In genomic region chr12:75390899-75391538, GRCh38 we compare ENCODE assay signal across 9 cellular contexts. TPM values are rescaled to one million over a fixed set of nuclear protein-coding genes. Genes with fewer than 3 reads are reported as not detected.
DNase-seq lines count a peak whose midpoint lies in the region; ATAC-seq and TF ChIP-seq lines count a peak whose summit lies in the region.
"Had no signal": no experiment of that assay in that cellular context is flagged by ENCODE, and none has a peak within 500 bp of the region (broad histone marks: within the 10 kb centered on the region; RNA-seq: fewer than 3 reads in every experiment).

Gene GLIPR1L2, plus strand, starts transcription at chr12:75391089. Its CDS starts 28 bp downstream, at chr12:75391117.

- H3K27ac ChIP-seq in coronary artery: peak within 1 kb of the TSS; percentile 88 to 96

- H3K9me3 Mint-ChIP-seq in activated CD4-positive, alpha-beta T cell treated with anti-CD3 and anti-CD28 coated beads, Interleukin-2, amount 10 ng/mL, durations not matched to agents 24 days and 14 days: peaks cover 3% of the 10 kb centered on the region

- peak within 1 kb of the TSS; percentile 79 for H3K4me3 ChIP-seq in coronary artery

- intact Hi-C loops in activated CD4-positive, alpha-beta T cell treated with anti-CD3 and anti-CD28 coated beads, Interleukin-2, amount 10 ng/mL, durations not matched to agents 24 days and 14 days (cut with micrococcal nuclease): loop anchor here (1.0 to 10.0 kb wide), 8 partner anchors 56 to 1164 kb away; partner anchors contain the start of genes GLIPR1L1, KRR1, OSBPL8 and PHLDA1
- intact Hi-C loops in left colon (cut with DNase I, micrococcal nuclease): loop anchor here in 1 of 2 donors (10.0 kb wide), 1 partner anchor 114 kb away; no protein-coding TSS in a partner anchor

- no peaks in the 10 kb centered on the region for H3K36me3 Mint-ChIP-seq in activated CD4-positive, alpha-beta T cell treated with anti-CD3 and anti-CD28 coated beads, Interleukin-2, amount 10 ng/mL, durations not matched to agents 24 days and 14 days (ENCODE audit: low read depth)

- DNase-seq in AML-193 (lab: John Stamatoyannopoulos, UW) (peak; percentile 89 to 93), NCI-H460 (ENCODE audit: extremely low read depth, low read depth) (peak; percentile 98), coronary artery (ENCODE audit: low spot score) (peak; percentile 96), left colon (peak; percentile 92 to 94)
- DNase-seq in activated CD4-positive, alpha-beta T cell treated with anti-CD3 and anti-CD28 coated beads, Interleukin-2, amount 10 ng/mL, durations not matched to agents 24 days and 14 days: peak; percentile 95
- DNase-seq in stimulated activated CD4-positive, alpha-beta T cell treated with anti-CD3 and anti-CD28 coated beads, Interleukin-1b, Interleukin-23, amount 100 ng/mL, for 4 hours (ENCODE audit: low read depth in 2 of 2): peak; percentile 75 to 83

- H3K27me3 Mint-ChIP-seq in activated CD4-positive, alpha-beta T cell treated with anti-CD3 and anti-CD28 coated beads, Interleukin-2, amount 10 ng/mL, durations not matched to agents 24 days and 14 days: peaks cover 3% of the 10 kb centered on the region

- peak within 1 kb of the TSS; percentile 92 for H3K27ac Mint-ChIP-seq in activated CD4-positive, alpha-beta T cell treated with anti-CD3 and anti-CD28 coated beads, Interleukin-2, amount 10 ng/mL, durations not matched to agents 24 days and 14 days

- peak; percentile 94 for ATAC-seq in GM19043 (IDR thresholded peaks at IDR 0.05; ENCODE audit: low read depth, unreplicated experiment)
- peak; percentile 95 for ATAC-seq in HG03378 (IDR thresholded peaks at IDR 0.05; ENCODE audit: unreplicated experiment)
- peak; percentile 100 for ATAC-seq in left colon

- H3K4me1 Mint-ChIP-seq in activated CD4-positive, alpha-beta T cell treated with anti-CD3 and anti-CD28 coated beads, Interleukin-2, amount 10 ng/mL, durations not matched to agents 24 days and 14 days: peaks cover 27% of the 10 kb centered on the region

- H3K4me3 Mint-ChIP-seq in activated CD4-positive, alpha-beta T cell treated with anti-CD3 and anti-CD28 coated beads, Interleukin-2, amount 10 ng/mL, durations not matched to agents 24 days and 14 days: peak within 1 kb of the TSS; percentile 94

- TF ChIP-seq CTCF in coronary artery (IDR thresholded peaks at IDR 0.05): peak; percentile 64

RNA-seq across cellular contexts. Expression of gene GLIPR1L2, which starts in this region (rescaled TPM):
- 0.17 and 0.42 TPM in 2 replicates for total RNA-seq in NCI-H460 (2014; rRNA removed; shearing (Covaris generic))
- not detected in 2 replicates for polyA plus RNA-seq in NCI-H460 (2014; cell fraction: nucleus; rRNA removed)
- total RNA-seq in activated CD4-positive, alpha-beta T cell treated with anti-CD3 and anti-CD28 coated beads, Interleukin-2, amount 10 ng/mL, durations not matched to agents 24 days and 14 days: 0.36 TPM in 1 of 2 replicates, not detected in the other
- total RNA-seq in left colon: not detected
- total RNA-seq: activated CD8-positive, alpha-beta memory T cell treated with anti-CD3 and anti-CD28 coated beads for 36 hours had no signal

Comparison
In these comparisons a context has a peak if more than half of its experiments do, and no peak if none do; other contexts are left out.
1. Peak in every context shown above with its lines: DNase-seq, ATAC-seq, H3K4me3 ChIP-seq and H3K27ac ChIP-seq.
2. Peak in DNase-seq in NCI-H460; RNA of the gene not detected or under 1 TPM.
3. Peak in DNase-seq in activated CD4-positive, alpha-beta T cell treated with anti-CD3 and anti-CD28 coated beads, Interleukin-2, amount 10 ng/mL, durations not matched to agents 24 days and 14 days; RNA of the gene not detected or under 1 TPM.
4. Peak in DNase-seq and ATAC-seq in left colon; RNA of the gene not detected or under 1 TPM.